In genomic region chr17:73582821-73583220, GRCh38 we compare ENCODE assay signal across 1 cellular context.
TF ChIP-seq lines count a peak whose summit lies in the region.

No MANE protein-coding gene starts in this region.

TF ChIP-seq in H1, 55 proteins besides CTCF, POLR2A, EP300 and RAD21 (continued from another document):
- TF ChIP-seq TAF7 (optimal IDR thresholded peaks at IDR 0.05; ENCODE audit: borderline replicate concordance, low read depth, low read length) (no peak), EGR1 (IDR thresholded peaks at IDR 0.05; ENCODE audit: borderline replicate concordance, low read depth, low read length) (no peak), ASH2L (IDR thresholded peaks at IDR 0.05; ENCODE audit: low read length) (no peak), JUN (IDR thresholded peaks at IDR 0.05; ENCODE audit: low read depth, low read length) (no peak), ATF3 (IDR thresholded peaks at IDR 0.05; ENCODE audit: insufficient read depth, low read depth, low read length) (no peak), RFX5 (IDR thresholded peaks at IDR 0.05; ENCODE audit: borderline replicate concordance, low read depth, low read length) (no peak), KDM1A (IDR thresholded peaks at IDR 0.05; ENCODE audit: borderline replicate concordance, low read length) (no peak), TAF1 (IDR thresholded peaks at IDR 0.05; ENCODE audit: low read depth, low read length) (no peak), YY1 (IDR thresholded peaks at IDR 0.05; ENCODE audit: low read depth, low read length) (no peak), CHD2 (IDR thresholded peaks at IDR 0.05; ENCODE audit: low read length) (no peak), SP1 (IDR thresholded peaks at IDR 0.05; ENCODE audit: low read depth, low read length) (no peak), GTF2F1 (IDR thresholded peaks at IDR 0.05; ENCODE audit: borderline replicate concordance, low read depth, low read length) (no peak), MAFK (IDR thresholded peaks at IDR 0.05; ENCODE audit: low read depth, low read length) (no peak)
